1 cellular context compared by ENCODE assay signal in the genomic region with DNA sequence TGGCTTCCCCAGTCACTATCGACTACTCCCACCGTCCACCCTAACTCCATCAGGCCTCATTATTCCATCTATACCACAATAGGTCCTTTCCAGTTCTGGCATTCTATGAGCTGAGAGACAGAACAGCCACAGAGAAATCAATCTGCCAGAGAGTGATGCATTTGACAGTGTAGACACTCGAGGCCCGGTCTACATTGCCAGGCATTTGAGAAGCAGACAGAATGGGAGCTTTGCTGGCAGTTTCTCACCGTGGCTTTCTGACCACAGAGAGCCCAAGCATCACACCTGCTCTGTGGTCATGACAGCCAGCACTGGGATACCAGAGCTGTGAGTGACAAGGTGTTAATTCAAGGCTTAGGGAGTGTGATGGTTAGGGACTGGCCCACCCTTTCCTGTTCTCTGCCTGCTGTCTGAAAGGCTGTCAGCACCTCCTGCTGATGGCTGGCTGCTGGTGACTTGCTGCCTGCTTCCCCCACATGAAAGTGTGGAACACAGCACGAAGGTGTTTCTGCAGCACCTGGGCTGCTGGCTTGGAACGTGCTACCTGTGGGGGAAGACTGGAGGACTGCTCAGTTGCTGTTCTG.
TF ChIP-seq lines count a peak whose summit lies in the region.

No MANE protein-coding gene starts in this region.

TF ChIP-seq in WTC11, 78 proteins besides CTCF, POLR2A, EP300 and RAD21 (continued from another document):
- TF ChIP-seq, protein P1, sequence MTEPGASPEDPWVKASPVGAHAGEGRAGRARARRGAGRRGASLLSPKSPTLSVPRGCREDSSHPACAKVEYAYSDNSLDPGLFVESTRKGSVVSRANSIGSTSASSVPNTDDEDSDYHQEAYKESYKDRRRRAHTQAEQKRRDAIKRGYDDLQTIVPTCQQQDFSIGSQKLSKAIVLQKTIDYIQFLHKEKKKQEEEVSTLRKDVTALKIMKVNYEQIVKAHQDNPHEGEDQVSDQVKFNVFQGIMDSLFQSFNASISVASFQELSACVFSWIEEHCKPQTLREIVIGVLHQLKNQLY (CRISPR knock-in tag; IDR thresholded peaks at IDR 0.05): no peak
- no peak for TF ChIP-seq ESRRA (CRISPR knock-in tag; IDR thresholded peaks at IDR 0.05; ENCODE audit: borderline replicate concordance)
TF ChIP-seq in WTC11: peak in this region for 0.
